In genomic region chr1:51240096-51240495, GRCh38 we compare ENCODE assay signal across 15 cellular contexts. TPM values are rescaled to one million over a fixed set of nuclear protein-coding genes. Genes with fewer than 3 reads are reported as not detected.
A peak's percentile ranks its signal among the peaks of the same experiment; 100 is the strongest.
DNase-seq lines count a peak whose midpoint lies in the region; ATAC-seq, FAIRE-seq and TF ChIP-seq lines count a peak whose summit lies in the region.
"Had no signal": no experiment of that assay in that cellular context is flagged by ENCODE, and none has a peak within 500 bp of the region (broad histone marks: within the 10 kb centered on the region; RNA-seq: fewer than 3 reads in every experiment).

No MANE protein-coding gene starts in this region.

- intact Hi-C loops in HepG2 (cut with micrococcal nuclease; ENCODE audit: unreplicated experiment), result no loop called here

- POLR2A ChIA-PET in HepG2 (lab: Yijun Ruan, JAX), result no interaction called here

- H4K20me1 ChIP-seq in astrocyte (ENCODE audit: insufficient read depth, low read length) (peaks cover 75% of the 10 kb centered on the region), HepG2 (ENCODE audit: insufficient read depth, low read length) (peaks cover 36% of the 10 kb centered on the region)

- peak overlapping the region; percentile 32 for H3K4me2 ChIP-seq in astrocyte (ENCODE audit: low read length)
- peak overlapping the region; percentile 25 for H3K4me2 ChIP-seq in HepG2 (ENCODE audit: low read depth, low read length)

- H3K4me1 ChIP-seq in astrocyte (ENCODE audit: insufficient read depth, low read length) (peaks cover 14% of the 10 kb centered on the region), HepG2 (ENCODE audit: insufficient read depth, low read length) (peaks cover 48% of the 10 kb centered on the region), subcutaneous abdominal adipose tissue (ENCODE audit: control insufficient read depth in 5 of 5, insufficient read depth in 5 of 5, low read length in 5 of 5) (peaks cover 0 to 43% (median 38%) of the 10 kb centered on the region in 5 donors)

- no peak overlapping the region for H2AFZ ChIP-seq in astrocyte (ENCODE audit: low read depth, low read length)
- no peak overlapping the region for H2AFZ ChIP-seq in HepG2 (ENCODE audit: low read length)

- H3K9me3 ChIP-seq in astrocyte (ENCODE audit: insufficient read depth, low read depth, low read length) (no peaks in the 10 kb centered on the region), HepG2 (ENCODE audit: low read length) (no peaks in the 10 kb centered on the region), subcutaneous abdominal adipose tissue (ENCODE audit: control insufficient read depth in 5 of 5, low read length in 5 of 5) (no peaks in the 10 kb centered on the region)
- H3K9me3 ChIP-seq: HAP-1, MG63 had no signal

- no peaks in the 10 kb centered on the region for H3K36me3 Mint-ChIP-seq in activated T-cell treated with anti-CD3 and anti-CD28 coated beads, Interleukin-2, amount 50 U/mL, for 72 hours (ENCODE audit: insufficient read depth in 2 of 2)
- no peaks in the 10 kb centered on the region for H3K36me3 Mint-ChIP-seq in astrocyte (ENCODE audit: low read depth, unreplicated experiment)

- 94% methylated on average over 2 of the region's 2 CpGs for WGBS in HepG2 (ENCODE audit: low lambda C conversion rate)

- no peak overlapping the region for H3K9ac ChIP-seq in astrocyte (ENCODE audit: low read length)
- no peak overlapping the region for H3K9ac ChIP-seq in HepG2 (ENCODE audit: insufficient read depth, low read depth, low read length)
- H3K9ac ChIP-seq in subcutaneous abdominal adipose tissue (ENCODE audit: low read length in 5 of 5), result peak overlapping the region in 1 of 5 donors; percentile 36

- no peaks in the 10 kb centered on the region for H3K9me3 Mint-ChIP-seq in activated T-cell treated with anti-CD3 and anti-CD28 coated beads, Interleukin-2, amount 50 U/mL, for 72 hours
- H3K9me3 Mint-ChIP-seq in astrocyte (ENCODE audit: unreplicated experiment), result no peaks in the 10 kb centered on the region

- H3K27me3 Mint-ChIP-seq in activated T-cell treated with anti-CD3 and anti-CD28 coated beads, Interleukin-2, amount 50 U/mL, for 72 hours (ENCODE audit: low read depth), result no peaks in the 10 kb centered on the region
- no peaks in the 10 kb centered on the region for H3K27me3 Mint-ChIP-seq in astrocyte (ENCODE audit: low read depth, unreplicated experiment)
- H3K27me3 Mint-ChIP-seq: activated naive CD8-positive, alpha-beta T cell had no signal

- no peak for TF ChIP-seq POLR2A in HepG2 (IDR thresholded peaks at IDR 0.05; ENCODE audit: insufficient read depth in 1 of 2, low read depth in 2 of 2, low read length in 2 of 2)

- peaks cover 94% of the 10 kb centered on the region for H3K79me2 ChIP-seq in astrocyte (ENCODE audit: insufficient read depth, low read length)
- peaks cover 83% of the 10 kb centered on the region for H3K79me2 ChIP-seq in HepG2 (ENCODE audit: insufficient read depth, low read length)

- ATAC-seq in activated T-cell treated with anti-CD3 and anti-CD28 coated beads, Interleukin-2, amount 50 U/mL, for 72 hours (replicated peaks in 1 of 2), result no peak
- no peak for ATAC-seq in HepG2

- H3K36me3 ChIP-seq in astrocyte (ENCODE audit: insufficient read depth, low read length), result no peaks in the 10 kb centered on the region
- H3K36me3 ChIP-seq in HepG2 (replicated peaks in 1 of 2; ENCODE audit: control insufficient read depth in 1 of 2, insufficient read depth in 2 of 2, low read length in 2 of 2), result peaks cover 0 to 3% of the 10 kb centered on the region in 2 experiments; a peak in 1 of 5 replicates
- no peaks in the 10 kb centered on the region for H3K36me3 ChIP-seq in subcutaneous abdominal adipose tissue (ENCODE audit: control insufficient read depth in 5 of 5, insufficient read depth in 5 of 5, low read length in 5 of 5)
- H3K36me3 ChIP-seq: HAP-1 had no signal

- FAIRE-seq in astrocyte (lab: Jason Lieb, UNC) (no peak), HepG2 (lab: Jason Lieb, UNC) (no peak)
- FAIRE-seq: GM18507 had no signal

- TF ChIP-seq RAD21 in HepG2 (CRISPR knock-in tag; IDR thresholded peaks at IDR 0.05), result no peak

- in situ Hi-C loops in HepG2 (cut with HindIII; ENCODE audit: extremely low pct_ligation_motif_present, low pct_unique_long_range_greater_than_20kb) (no loop called here), ACHN (cut with HindIII; ENCODE audit: low pct_ligation_motif_present, low pct_unique_long_range_greater_than_20kb, low sequenced_read_pairs) (no loop called here)

- DNase-seq in activated T-cell treated with anti-CD3 and anti-CD28 coated beads, Interleukin-2, amount 50 U/mL, for 72 hours, result no peak
- no peak for DNase-seq in activated T-cell treated with anti-CD3 and anti-CD28 coated beads, Interleukin-2, amount 50 U/mL, for 1 hour
- DNase-seq in astrocyte (ENCODE audit: low read depth) (no peak), HepG2 (ENCODE audit: low spot score) (no peak), ACHN (no peak), RKO (ENCODE audit: low spot score) (no peak), DMS 273 treated with DMSO at 0.1 percent for 48 hours (lab: John Stamatoyannopoulos, UW) (no peak)
- DNase-seq: cortex of kidney, MG63, NCI-H226, RPMI8226 had no signal

- H3K27me3 ChIP-seq in astrocyte (ENCODE audit: insufficient read depth, low read length) (no peaks in the 10 kb centered on the region), HepG2 (ENCODE audit: control insufficient read depth in 1 of 2, insufficient read depth in 2 of 2, low read length in 2 of 2) (peaks cover 0 to 3% of the 10 kb centered on the region in 2 experiments; a peak in 1 of 5 replicates), subcutaneous abdominal adipose tissue (ENCODE audit: control insufficient read depth in 5 of 5, insufficient read depth in 4 of 5, low read length in 5 of 5) (no peaks in the 10 kb centered on the region)
- H3K27me3 ChIP-seq: MG63 had no signal

- TF ChIP-seq EP300 in HepG2 (IDR thresholded peaks at IDR 0.05; ENCODE audit: low read depth in 2 of 2, low read length in 2 of 2), result no peak
- TF ChIP-seq EP300 in HepG2 (CRISPR knock-in tag; IDR thresholded peaks at IDR 0.05; ENCODE audit: borderline replicate concordance), result no peak

- H3K27ac Mint-ChIP-seq in activated T-cell treated with anti-CD3 and anti-CD28 coated beads, Interleukin-2, amount 50 U/mL, for 72 hours, result peak overlapping the region; percentile 36
- H3K27ac Mint-ChIP-seq in astrocyte (ENCODE audit: unreplicated experiment), result no peak overlapping the region
- H3K27ac Mint-ChIP-seq: activated naive CD8-positive, alpha-beta T cell had no signal

- H3K4me3 ChIP-seq in astrocyte (ENCODE audit: insufficient read depth, low read depth, low read length) (no peak overlapping the region), HepG2 (replicated peaks in 1 of 3; ENCODE audit: insufficient read depth in 1 of 3, low read depth in 2 of 3, low read length in 3 of 3) (no peak overlapping the region), subcutaneous abdominal adipose tissue (ENCODE audit: low read depth in 1 of 5, low read length in 5 of 5) (peak overlapping the region in 2 of 5 donors; percentile 6 to 18)
- H3K4me3 ChIP-seq: HAP-1, MG63 had no signal

- TF ChIP-seq CTCF in astrocyte (IDR thresholded peaks at IDR 0.05; ENCODE audit: insufficient read depth, low read depth, low read length) (no peak), HepG2 (CRISPR knock-in tag; IDR thresholded peaks at IDR 0.05) (no peak)

- CTCF ChIA-PET in HepG2 (lab: Yijun Ruan, JAX; ENCODE audit: low intra/inter-chr PET ratio, low total read pairs), result no interaction called here

- peaks cover 28% of the 10 kb centered on the region for H3K4me1 Mint-ChIP-seq in activated T-cell treated with anti-CD3 and anti-CD28 coated beads, Interleukin-2, amount 50 U/mL, for 72 hours (ENCODE audit: low read depth)
- peaks cover 26% of the 10 kb centered on the region for H3K4me1 Mint-ChIP-seq in astrocyte (ENCODE audit: low read depth, unreplicated experiment)

- H3K27ac ChIP-seq in astrocyte (ENCODE audit: low read depth, low read length), result no peak overlapping the region
- no peak overlapping the region for H3K27ac ChIP-seq in HepG2 (ENCODE audit: extremely low read length, insufficient read depth, low read length)
- H3K27ac ChIP-seq in subcutaneous abdominal adipose tissue (ENCODE audit: low read depth, low read length), result peak overlapping the region; percentile 33

- BruUV-seq in HepG2 (replicated peaks; lab: Mats Ljungman, UMichigan), result no TSS peak

- H3K4me3 Mint-ChIP-seq in activated T-cell treated with anti-CD3 and anti-CD28 coated beads, Interleukin-2, amount 50 U/mL, for 72 hours, result peak overlapping the region in 1 of 2 donors; percentile 54
- H3K4me3 Mint-ChIP-seq in astrocyte (ENCODE audit: unreplicated experiment), result peak overlapping the region; percentile 69

TF ChIP-seq in HepG2, 621 proteins besides CTCF, POLR2A, EP300 and RAD21 (continues in another document):
- TF ChIP-seq KDM5B (CRISPR knock-in tag; IDR thresholded peaks at IDR 0.05; ENCODE audit: borderline replicate concordance) (no peak), ZKSCAN5 (CRISPR knock-in tag; IDR thresholded peaks at IDR 0.05) (no peak), NFIC (IDR thresholded peaks at IDR 0.05; ENCODE audit: low read length) (no peak), ZNF296 (CRISPR knock-in tag; conservative IDR thresholded peaks at IDR 0.05) (no peak)

RNA-seq across cellular contexts. Expression of gene RNF11, which starts 4.0 kb away (rescaled TPM):
- total RNA-seq in activated T-cell treated with anti-CD3 and anti-CD28 coated beads, Interleukin-2, amount 50 U/mL, for 72 hours, result 10 to 100 TPM; 23.7 to 28.0 TPM
- total RNA-seq in astrocyte, result 119 and 126 TPM in 2 replicates
- total RNA-seq in HepG2 (2016; rRNA removed; fragmentation: Illumina TruSeq; extraction: Trizol), result 41.2 and 49.0 TPM in 2 replicates
- total RNA-seq in HepG2 (2016; cell fraction: cytosol; rRNA removed; fragmentation: Illumina TruSeq; extraction: Trizol; ENCODE audit: low read depth), result 40.4 and 41.7 TPM in 2 replicates
- total RNA-seq in HepG2 (2016; cell fraction: insoluble cytoplasmic fraction; rRNA removed; fragmentation: Illumina TruSeq; extraction: Trizol), result 44.1 and 44.9 TPM in 2 replicates
- total RNA-seq in HepG2 (2016; cell fraction: membrane; rRNA removed; fragmentation: Illumina TruSeq; extraction: Trizol), result 108 and 109 TPM in 2 replicates
- 14.6 and 15.0 TPM in 2 replicates for total RNA-seq in HepG2 (2016; cell fraction: nucleus; rRNA removed; fragmentation: Illumina TruSeq; extraction: Trizol)
- 41.1 and 48.8 TPM in 2 replicates for polyA plus RNA-seq in HepG2 (2011; rRNA removed)
- polyA plus RNA-seq in HepG2 (2011; cell fraction: cytosol; rRNA removed), result 22.4 and 47.6 TPM in 2 replicates
- 9.7 and 20.8 TPM in 2 replicates for polyA plus RNA-seq in HepG2 (2011; cell fraction: nucleus; rRNA removed)
- polyA plus RNA-seq in HepG2 (2012), result 50.9 and 62.3 TPM in 2 replicates
- polyA plus RNA-seq in HepG2 (2016; cell fraction: cytosol; fragmentation: Illumina TruSeq; extraction: Trizol; ENCODE audit: low read depth), result 51.9 and 57.1 TPM in 2 replicates
- 45.2 and 55.5 TPM in 2 replicates for polyA plus RNA-seq in HepG2 (2016; cell fraction: insoluble cytoplasmic fraction; fragmentation: Illumina TruSeq; extraction: Trizol; ENCODE audit: low read depth)
- 101 and 102 TPM in 2 replicates for polyA plus RNA-seq in HepG2 (2016; cell fraction: membrane; fragmentation: Illumina TruSeq; extraction: Trizol; ENCODE audit: low read depth)
- polyA plus RNA-seq in HepG2 (2016; cell fraction: nucleus; fragmentation: Illumina TruSeq; extraction: Trizol; ENCODE audit: insufficient read depth, low read depth), result 23.0 and 30.8 TPM in 2 replicates
- 56.8 and 62.3 TPM in 2 replicates for polyA minus RNA-seq in HepG2 (2011; rRNA and poly(A)+ RNA removed; ENCODE audit: low replicate concordance)
- 36.2 and 53.5 TPM in 2 replicates for polyA minus RNA-seq in HepG2 (2011; cell fraction: cytosol; rRNA and poly(A)+ RNA removed)
- 20.1 and 41.4 TPM in 2 replicates for polyA minus RNA-seq in HepG2 (2011; cell fraction: nucleus; rRNA and poly(A)+ RNA removed)
